ENCODE assay signal across 22 cellular contexts in the genomic region with DNA sequence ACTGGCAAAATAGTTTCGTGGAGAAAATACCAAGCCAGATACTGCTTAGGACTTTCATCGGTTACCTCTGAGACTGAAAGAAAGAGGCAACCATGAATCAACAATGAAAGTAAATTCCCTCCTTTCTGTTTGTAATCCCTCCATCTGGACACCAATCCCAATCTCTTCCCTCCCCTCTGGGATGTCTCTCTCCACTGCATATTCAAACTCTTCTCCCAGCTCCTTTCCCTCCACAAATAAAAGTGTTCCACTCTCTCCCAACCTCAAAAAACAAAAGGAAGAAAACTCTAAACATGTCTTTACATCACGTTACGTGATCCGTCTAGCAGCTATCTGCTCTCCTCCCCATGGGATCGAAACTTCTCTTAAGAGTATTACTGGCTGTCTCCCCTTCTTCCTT. TPM values are rescaled to one million over a fixed set of nuclear protein-coding genes. Genes with fewer than 3 reads are reported as not detected.
DNase-seq lines count a peak whose midpoint lies in the region; ATAC-seq and TF ChIP-seq lines count a peak whose summit lies in the region.
"Had no signal": no experiment of that assay in that cellular context is flagged by ENCODE, and none has a peak within 500 bp of the region (broad histone marks: within the 10 kb centered on the region; RNA-seq: fewer than 3 reads in every experiment).

No MANE protein-coding gene starts in this region.

- CTCF ChIA-PET in HEK293 (lab: Yijun Ruan, JAX) = no interaction called here

- POLR2A ChIA-PET in HEK293 (lab: Yijun Ruan, JAX) = no interaction called here

- H2BK15ac ChIP-seq in mesendoderm (replicated peaks; ENCODE audit: low read depth) = peak overlapping the region; percentile 3

- H3K9me3 ChIP-seq in HEK293 (ENCODE audit: control insufficient read depth, insufficient read depth, low read depth, low read length) (no peaks in the 10 kb centered on the region), SU-DHL-6 (ENCODE audit: insufficient read depth, low read length) (no peaks in the 10 kb centered on the region)
- H3K9me3 ChIP-seq: BLaER1, SK-N-SH had no signal

- no peak overlapping the region for H2AK5ac ChIP-seq in mesendoderm (ENCODE audit: low read length)

- no peaks in the 10 kb centered on the region for H3K9me2 ChIP-seq in SU-DHL-6 (replicated peaks; ENCODE audit: insufficient read depth, low read length)
- H3K9me2 ChIP-seq: SK-N-SH had no signal

- WGBS in mesendoderm (ENCODE audit: extremely low coverage, insufficient coverage, low lambda C conversion rate) = no CpG with 5 or more reads among the region's 6 CpGs

- H3K23ac ChIP-seq in mesendoderm (ENCODE audit: low read length) = no peak overlapping the region

- ATAC-seq in GM19035 (IDR thresholded peaks at IDR 0.05; ENCODE audit: unreplicated experiment) = no peak
- ATAC-seq: GM12878 had no signal

- H3K9ac ChIP-seq in SU-DHL-6 (ENCODE audit: low read length) = peak overlapping the region; percentile 59
- H3K9ac ChIP-seq in mesendoderm (ENCODE audit: low read length) = no peak overlapping the region
- H3K9ac ChIP-seq: BLaER1, KMS-11, SK-N-SH had no signal

- peaks cover 26% of the 10 kb centered on the region for H3K36me3 Mint-ChIP-seq in type B pancreatic cell

- H3K4me3 Mint-ChIP-seq in type B pancreatic cell = no peak overlapping the region
- H3K4me3 Mint-ChIP-seq: CD4-positive, alpha-beta T cell had no signal

- H3K56ac ChIP-seq in mesendoderm (ENCODE audit: low read length) = no peak overlapping the region

- H4K5ac ChIP-seq in mesendoderm (ENCODE audit: low read length) = no peak overlapping the region

- no peaks in the 10 kb centered on the region for H4K20me1 ChIP-seq in SU-DHL-6 (ENCODE audit: low read depth, low read length)
- H4K20me1 ChIP-seq: BLaER1 had no signal

- H3K27me3 ChIP-seq in SU-DHL-6 (ENCODE audit: low read length) (no peaks in the 10 kb centered on the region), mesendoderm (ENCODE audit: insufficient read depth, low read length, poor library complexity) (no peaks in the 10 kb centered on the region)
- H3K27me3 ChIP-seq: BLaER1 had no signal

- peaks cover 33% of the 10 kb centered on the region for H3K4me1 Mint-ChIP-seq in type B pancreatic cell (ENCODE audit: unreplicated experiment)

- H3K4me1 ChIP-seq in HEK293 (ENCODE audit: control insufficient read depth, insufficient read depth, low read length) = 0 out of 2 replicates have a peak, but pooled peaks cover 5% of the 10 kb centered on the region
- peaks cover 4% of the 10 kb centered on the region for H3K4me1 ChIP-seq in mesendoderm (ENCODE audit: control insufficient read depth, low read depth, low read length)
- H3K4me1 ChIP-seq: BLaER1 had no signal

- TF ChIP-seq CTCF in HEK293 (tag by site-specific recombination; IDR thresholded peaks at IDR 0.05) = no peak
- no peak for TF ChIP-seq CTCF in SU-DHL-6 (IDR thresholded peaks at IDR 0.05; ENCODE audit: insufficient read depth, low read length, poor library complexity, severe bottlenecking)
- no peak for TF ChIP-seq CTCF in type B pancreatic cell (conservative IDR thresholded peaks at IDR 0.05)

- H2AFZ ChIP-seq in SU-DHL-6 (ENCODE audit: low read depth, low read length, severe bottlenecking) = no peak overlapping the region
- H2AFZ ChIP-seq: PC-9 had no signal

- H3K27ac ChIP-seq in HEK293 (ENCODE audit: extremely low read depth, low read depth, low read length) (no peak overlapping the region), SU-DHL-6 (ENCODE audit: low read depth, low read length) (peak overlapping the region; percentile 100), mesendoderm (ENCODE audit: low read depth, low read length) (no peak overlapping the region)
- H3K27ac ChIP-seq: BLaER1, KMS-11, PC-9 had no signal

- H2BK120ac ChIP-seq in mesendoderm (ENCODE audit: low read depth, low read length) = no peak overlapping the region

- H3K18ac ChIP-seq in mesendoderm (ENCODE audit: low read length) = no peak overlapping the region

- H3K4me2 ChIP-seq in SU-DHL-6 (ENCODE audit: low read depth, low read length, poor library complexity, severe bottlenecking) (peak overlapping the region; percentile 69), mesendoderm (ENCODE audit: low read length) (no peak overlapping the region)
- H3K4me2 ChIP-seq: BLaER1, KMS-11, PC-9, SK-N-SH had no signal

- no peaks in the 10 kb centered on the region for H3K27me3 Mint-ChIP-seq in type B pancreatic cell
- H3K27me3 Mint-ChIP-seq: CD4-positive, alpha-beta T cell had no signal

- H2BK5ac ChIP-seq in mesendoderm (ENCODE audit: low read length) = no peak overlapping the region

- H4K8ac ChIP-seq in mesendoderm (ENCODE audit: low read depth, low read length) = no peak overlapping the region

- H3K79me2 ChIP-seq in SU-DHL-6 (ENCODE audit: insufficient read depth, low read length) = peaks cover 94% of the 10 kb centered on the region
- no peaks in the 10 kb centered on the region for H3K79me2 ChIP-seq in mesendoderm (ENCODE audit: control insufficient read depth, insufficient read depth, low read length)

- DNase-seq in mesendoderm = no peak
- no peak for DNase-seq in type B pancreatic cell (ENCODE audit: extremely low spot score, unreplicated experiment)
- no peak for DNase-seq in HuH-7 (ENCODE audit: low spot score)
- DNase-seq in islet precursor cell = no peak
- DNase-seq: CD4-positive, alpha-beta T cell; DMS79 treated with DMSO at 0.1 percent for 48 hours; IMR-90; MV-4-11; NCI-H1694 treated with DMSO at 0.1 percent for 48 hours; NCI-H2081 treated with DMSO at 0.1 percent for 48 hours; NCI-H446 treated with DMSO at 0.1 percent for 48 hours; NCI-H526 treated with DMSO at 0.1 percent for 48 hours; PC-9; RPMI8226; SHP77 treated with DMSO at 0.1 percent for 48 hours; SK-N-SH had no signal

- no peak overlapping the region for H3K4ac ChIP-seq in mesendoderm (ENCODE audit: low read depth, low read length)

- H3K36me3 ChIP-seq in HEK293 (ENCODE audit: control insufficient read depth in 2 of 2, insufficient read depth in 1 of 2, low read length in 2 of 2) (peaks cover 0 to 3% of the 10 kb centered on the region in 2 experiments; a peak in 1 of 3 replicates), SU-DHL-6 (ENCODE audit: low read length) (peaks cover 14% of the 10 kb centered on the region), mesendoderm (ENCODE audit: control insufficient read depth, insufficient read depth, low read length) (no peaks in the 10 kb centered on the region)
- H3K36me3 ChIP-seq: BLaER1 had no signal

- H3K4me3 ChIP-seq in HEK293 (ENCODE audit: low read depth, low read length) = no peak overlapping the region
- peak overlapping the region; percentile 22 for H3K4me3 ChIP-seq in SU-DHL-6 (ENCODE audit: insufficient read depth, low read length, poor library complexity, severe bottlenecking)
- no peak overlapping the region for H3K4me3 ChIP-seq in mesendoderm (ENCODE audit: low read length)
- H3K4me3 ChIP-seq: BLaER1, GM12878, PC-9 had no signal

- H3F3A ChIP-seq in SU-DHL-6 (ENCODE audit: insufficient read depth) = peaks cover 63% of the 10 kb centered on the region

- H3K9me3 Mint-ChIP-seq in type B pancreatic cell = no peaks in the 10 kb centered on the region
- H3K9me3 Mint-ChIP-seq: CD4-positive, alpha-beta T cell had no signal

- H3K27ac Mint-ChIP-seq in type B pancreatic cell = peak overlapping the region; percentile 11
- H3K27ac Mint-ChIP-seq: CD4-positive, alpha-beta T cell had no signal

- no peaks in the 10 kb centered on the region for H3K79me1 ChIP-seq in mesendoderm (ENCODE audit: low read length)

TF ChIP-seq in HEK293, 187 proteins besides CTCF, POLR2A, EP300 and RAD21:
- TF ChIP-seq PRDM1 (tag by site-specific recombination; IDR thresholded peaks at IDR 0.05) = peak; percentile 94
- no peak for TF ChIP-seq ZNF433 (tag by site-specific recombination; IDR thresholded peaks at IDR 0.05; ENCODE audit: low read depth)

RNA-seq across cellular contexts. Expression of gene PRTG, which starts 55.2 kb away (rescaled TPM):
- polyA plus RNA-seq in mesendoderm (2013, experiment 1 of 2) = 2.3 TPM
- polyA plus RNA-seq in mesendoderm (2013, experiment 2 of 2) = 2.1 TPM
- 14.3 and 51.7 TPM in 2 replicates for total RNA-seq in type B pancreatic cell (ENCODE audit: low replicate concordance)
- total RNA-seq: CD4-positive, alpha-beta T cell; GM12878 had no signal
